1 cellular context compared by ENCODE assay signal in the genomic region with DNA sequence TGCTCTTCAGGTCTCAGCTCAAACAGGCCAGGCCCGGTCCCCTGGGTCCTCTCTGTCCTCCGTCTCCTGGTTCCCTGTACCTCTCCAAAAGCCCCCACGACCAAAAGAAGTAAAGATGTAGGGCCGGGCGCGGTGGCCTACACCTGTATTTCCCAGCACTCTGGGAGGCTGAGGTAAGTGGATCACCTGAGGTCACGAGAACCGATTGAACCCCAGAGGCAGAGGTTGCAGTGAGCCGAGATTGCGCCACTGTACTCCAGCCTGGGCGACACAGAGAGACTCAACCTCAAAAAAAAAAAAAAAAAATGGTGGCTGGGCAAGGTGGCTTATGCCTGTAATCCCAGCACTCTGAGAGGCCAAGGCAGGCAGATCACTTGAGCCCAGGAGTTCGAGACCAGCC.
TF ChIP-seq lines count a peak whose summit lies in the region.

No MANE protein-coding gene starts in this region.

TF ChIP-seq in liver, 16 proteins besides CTCF, POLR2A, EP300 and RAD21 (continued from another document):
- TF ChIP-seq, protein P1, sequence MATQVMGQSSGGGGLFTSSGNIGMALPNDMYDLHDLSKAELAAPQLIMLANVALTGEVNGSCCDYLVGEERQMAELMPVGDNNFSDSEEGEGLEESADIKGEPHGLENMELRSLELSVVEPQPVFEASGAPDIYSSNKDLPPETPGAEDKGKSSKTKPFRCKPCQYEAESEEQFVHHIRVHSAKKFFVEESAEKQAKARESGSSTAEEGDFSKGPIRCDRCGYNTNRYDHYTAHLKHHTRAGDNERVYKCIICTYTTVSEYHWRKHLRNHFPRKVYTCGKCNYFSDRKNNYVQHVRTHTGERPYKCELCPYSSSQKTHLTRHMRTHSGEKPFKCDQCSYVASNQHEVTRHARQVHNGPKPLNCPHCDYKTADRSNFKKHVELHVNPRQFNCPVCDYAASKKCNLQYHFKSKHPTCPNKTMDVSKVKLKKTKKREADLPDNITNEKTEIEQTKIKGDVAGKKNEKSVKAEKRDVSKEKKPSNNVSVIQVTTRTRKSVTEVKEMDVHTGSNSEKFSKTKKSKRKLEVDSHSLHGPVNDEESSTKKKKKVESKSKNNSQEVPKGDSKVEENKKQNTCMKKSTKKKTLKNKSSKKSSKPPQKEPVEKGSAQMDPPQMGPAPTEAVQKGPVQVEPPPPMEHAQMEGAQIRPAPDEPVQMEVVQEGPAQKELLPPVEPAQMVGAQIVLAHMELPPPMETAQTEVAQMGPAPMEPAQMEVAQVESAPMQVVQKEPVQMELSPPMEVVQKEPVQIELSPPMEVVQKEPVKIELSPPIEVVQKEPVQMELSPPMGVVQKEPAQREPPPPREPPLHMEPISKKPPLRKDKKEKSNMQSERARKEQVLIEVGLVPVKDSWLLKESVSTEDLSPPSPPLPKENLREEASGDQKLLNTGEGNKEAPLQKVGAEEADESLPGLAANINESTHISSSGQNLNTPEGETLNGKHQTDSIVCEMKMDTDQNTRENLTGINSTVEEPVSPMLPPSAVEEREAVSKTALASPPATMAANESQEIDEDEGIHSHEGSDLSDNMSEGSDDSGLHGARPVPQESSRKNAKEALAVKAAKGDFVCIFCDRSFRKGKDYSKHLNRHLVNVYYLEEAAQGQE (IDR thresholded peaks at IDR 0.05), result peak; percentile 35
- TF ChIP-seq, protein P2, sequence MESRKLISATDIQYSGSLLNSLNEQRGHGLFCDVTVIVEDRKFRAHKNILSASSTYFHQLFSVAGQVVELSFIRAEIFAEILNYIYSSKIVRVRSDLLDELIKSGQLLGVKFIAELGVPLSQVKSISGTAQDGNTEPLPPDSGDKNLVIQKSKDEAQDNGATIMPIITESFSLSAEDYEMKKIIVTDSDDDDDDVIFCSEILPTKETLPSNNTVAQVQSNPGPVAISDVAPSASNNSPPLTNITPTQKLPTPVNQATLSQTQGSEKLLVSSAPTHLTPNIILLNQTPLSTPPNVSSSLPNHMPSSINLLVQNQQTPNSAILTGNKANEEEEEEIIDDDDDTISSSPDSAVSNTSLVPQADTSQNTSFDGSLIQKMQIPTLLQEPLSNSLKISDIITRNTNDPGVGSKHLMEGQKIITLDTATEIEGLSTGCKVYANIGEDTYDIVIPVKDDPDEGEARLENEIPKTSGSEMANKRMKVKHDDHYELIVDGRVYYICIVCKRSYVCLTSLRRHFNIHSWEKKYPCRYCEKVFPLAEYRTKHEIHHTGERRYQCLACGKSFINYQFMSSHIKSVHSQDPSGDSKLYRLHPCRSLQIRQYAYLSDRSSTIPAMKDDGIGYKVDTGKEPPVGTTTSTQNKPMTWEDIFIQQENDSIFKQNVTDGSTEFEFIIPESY (IDR thresholded peaks at IDR 0.05), result no peak
- peak; percentile 94 to 98 for TF ChIP-seq RXRA (IDR thresholded peaks at IDR 0.05)
- peak; percentile 88 for TF ChIP-seq YY1 (IDR thresholded peaks at IDR 0.05)
- no peak for TF ChIP-seq FOXA2 (IDR thresholded peaks at IDR 0.05)
